1 cellular context compared by ENCODE assay signal in the genomic region with DNA sequence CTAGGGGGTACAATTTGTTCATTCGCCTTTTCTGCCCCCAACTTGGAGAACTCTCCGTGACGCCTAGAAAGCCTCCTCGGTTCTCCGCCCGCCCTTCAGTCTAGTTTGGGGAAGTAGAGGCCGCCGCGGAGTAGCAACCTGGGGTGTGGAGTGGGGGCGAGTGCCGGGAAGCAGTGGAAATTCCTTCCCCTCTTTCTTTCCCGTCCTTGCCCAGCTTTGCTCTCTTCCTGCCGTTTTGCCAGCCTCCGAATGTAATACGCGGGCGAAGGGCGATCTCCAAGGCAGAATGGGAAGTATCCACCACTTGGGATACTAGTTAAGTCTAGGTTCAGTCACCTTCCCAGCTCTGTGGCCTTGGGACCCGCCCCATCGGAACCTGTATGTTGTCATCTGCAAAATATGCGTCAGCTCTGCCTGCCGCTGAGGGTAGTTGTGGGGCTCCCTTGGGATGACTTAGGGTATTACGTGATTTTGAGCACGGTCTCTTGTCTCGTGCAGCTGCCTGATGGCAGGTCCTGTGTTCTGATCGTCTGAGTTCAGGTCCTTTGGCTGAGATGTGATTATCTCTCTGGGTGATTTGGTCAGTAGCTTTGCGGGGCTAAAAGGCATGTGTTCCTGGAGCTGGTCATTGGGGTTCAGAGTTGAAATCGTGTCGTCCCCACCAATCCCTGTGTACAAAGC.
TF ChIP-seq lines count a peak whose summit lies in the region.

No MANE protein-coding gene starts in this region.

TF ChIP-seq in HCT116, 20 proteins besides CTCF, POLR2A, EP300 and RAD21 (continued from another document):
- TF ChIP-seq YY1 (IDR thresholded peaks at IDR 0.05; ENCODE audit: extremely low read depth, insufficient replicate concordance, low read depth, low read length): no peak
- peak; percentile 63 for TF ChIP-seq POLR2AphosphoS5 (IDR thresholded peaks at IDR 0.05; ENCODE audit: low read depth, low read length)
- TF ChIP-seq FOSL1 (IDR thresholded peaks at IDR 0.05; ENCODE audit: low read depth): peak; percentile 53
- TF ChIP-seq SP1 (IDR thresholded peaks at IDR 0.05; ENCODE audit: low read depth): peak; percentile 53; the same call in 1 of the 2 replicates
- no peak for TF ChIP-seq EGR1 (IDR thresholded peaks at IDR 0.05; ENCODE audit: low read depth)
- peak; percentile 22 for TF ChIP-seq TCF7L2 (IDR thresholded peaks at IDR 0.05; ENCODE audit: borderline replicate concordance, extremely low read depth, insufficient read depth, insufficient read length)
- TF ChIP-seq, protein P1, sequence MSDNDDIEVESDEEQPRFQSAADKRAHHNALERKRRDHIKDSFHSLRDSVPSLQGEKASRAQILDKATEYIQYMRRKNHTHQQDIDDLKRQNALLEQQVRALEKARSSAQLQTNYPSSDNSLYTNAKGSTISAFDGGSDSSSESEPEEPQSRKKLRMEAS (IDR thresholded peaks at IDR 0.05): peak; percentile 70; the same call in 1 of the 2 replicates
- TF ChIP-seq ZFX (IDR thresholded peaks at IDR 0.05): no peak
- no peak for TF ChIP-seq CBX3 (IDR thresholded peaks at IDR 0.05; ENCODE audit: low read depth)
- no peak for TF ChIP-seq SRF (IDR thresholded peaks at IDR 0.05; ENCODE audit: low read depth)
